In genomic region chr3:177351757-177352158, GRCh38 we compare ENCODE assay signal across 8 cellular contexts.
DNase-seq lines count a peak whose midpoint lies in the region; ATAC-seq and TF ChIP-seq lines count a peak whose summit lies in the region.

No MANE protein-coding gene starts in this region.

- no peaks in the 10 kb centered on the region for H3K9me3 Mint-ChIP-seq in mesothelial cell of epicardium

- DNase-seq in mesothelial cell of epicardium (ENCODE audit: low spot score in 2 of 2, unreplicated experiment in 2 of 2), result no peak
- DNase-seq in NCI-H446 treated with DMSO at 0.1 percent for 48 hours (lab: John Stamatoyannopoulos, UW), result no peak
- no peak for DNase-seq in NCI-H1694 treated with DMSO at 0.1 percent for 48 hours (lab: John Stamatoyannopoulos, UW)
- DNase-seq in NCI-H2081 (lab: John Stamatoyannopoulos, UW), result no peak
- DNase-seq in caudate nucleus (lab: John Stamatoyannopoulos, UW), result no peak

- H3K27ac ChIP-seq in caudate nucleus (ENCODE audit: low read depth, low read length), result no peak overlapping the region

- no peaks in the 10 kb centered on the region for H3K27me3 Mint-ChIP-seq in mesothelial cell of epicardium (ENCODE audit: low read depth)

- no peaks in the 10 kb centered on the region for H3K36me3 Mint-ChIP-seq in mesothelial cell of epicardium

- H3K4me1 Mint-ChIP-seq in mesothelial cell of epicardium, result peaks cover 31% of the 10 kb centered on the region

- H3K27ac Mint-ChIP-seq in mesothelial cell of epicardium, result peak overlapping the region; percentile 60

- ATAC-seq in GM18520 (IDR thresholded peaks at IDR 0.05; ENCODE audit: unreplicated experiment), result peak; percentile 99
- ATAC-seq in GM21515 (IDR thresholded peaks at IDR 0.05; ENCODE audit: unreplicated experiment), result peak; percentile 97
- ATAC-seq in HG03354 (IDR thresholded peaks at IDR 0.05; ENCODE audit: poor library complexity, severe bottlenecking, unreplicated experiment), result peak; percentile 99

- no peak overlapping the region for H3K4me3 Mint-ChIP-seq in mesothelial cell of epicardium

- no peak for TF ChIP-seq CTCF in mesothelial cell of epicardium (IDR thresholded peaks at IDR 0.05; ENCODE audit: unreplicated experiment)
